ENCODE assay signal across 24 cellular contexts in genomic region chr5:90962481-90962880, GRCh38.
DNase-seq lines count a peak whose midpoint lies in the region; ATAC-seq and TF ChIP-seq lines count a peak whose summit lies in the region.
"Had no signal": no experiment of that assay in that cellular context is flagged by ENCODE, and none has a peak within 500 bp of the region (broad histone marks: within the 10 kb centered on the region; RNA-seq: fewer than 3 reads in every experiment).

No MANE protein-coding gene starts in this region.

- no peaks in the 10 kb centered on the region for H3K9me3 ChIP-seq in RWPE2 (ENCODE audit: severe bottlenecking)
- H3K9me3 ChIP-seq: Caco-2, SK-N-SH had no signal

- no peaks in the 10 kb centered on the region for H3K27me3 ChIP-seq in RWPE2 (ENCODE audit: insufficient read depth, poor library complexity, severe bottlenecking)

- intact Hi-C loops in posterior cingulate gyrus (cut with DNase I) = no loop called here

- DNase-seq in RWPE2 (ENCODE audit: low spot score) (no peak), fibroblast of pulmonary artery (ENCODE audit: low read depth) (peak; percentile 18), putamen (ENCODE audit: low spot score) (peak; percentile 22), NCI-H1092 (lab: John Stamatoyannopoulos, UW) (no peak), activated gamma-delta T cell treated with Interleukin-2 at 50 U/mL for 16 hours (no peak), posterior cingulate gyrus (no peak)
- DNase-seq: Caco-2; CD8-positive, alpha-beta T cell; H9; Kasumi-1; MV-4-11; NCI-H1105 treated with DMSO at 0.1 percent for 48 hours; NCI-H2029; NCI-H446 treated with DMSO at 0.1 percent for 48 hours; NCI-H526; NCI-H82; NK-92 treated with Interleukin-12 subunit alpha and Interleukin-12 subunit beta, amount 100 ng/mL, for 24 hours; SK-N-SH; SW 1271 had no signal

- TF ChIP-seq CTCF in RWPE2 (IDR thresholded peaks at IDR 0.05; ENCODE audit: poor library complexity, severe bottlenecking) = no peak
- TF ChIP-seq CTCF in fibroblast of pulmonary artery (IDR thresholded peaks at IDR 0.05; ENCODE audit: low read length, missing control alignments) = no peak

- no peak overlapping the region for H3K27ac ChIP-seq in RWPE2 (ENCODE audit: poor library complexity, severe bottlenecking)
- H3K27ac ChIP-seq: C4-2B had no signal

- H3K4me3 ChIP-seq in RWPE2 (ENCODE audit: severe bottlenecking) (no peak overlapping the region), fibroblast of pulmonary artery (replicated peaks; ENCODE audit: low read depth, low read length) (no peak overlapping the region)
- H3K4me3 ChIP-seq: GM23338, K562 had no signal

- H3K36me3 ChIP-seq in RWPE2 (ENCODE audit: low read depth) = no peaks in the 10 kb centered on the region

- H3K4me1 ChIP-seq in RWPE2 (ENCODE audit: insufficient read depth, poor library complexity, severe bottlenecking) = peaks cover 2% of the 10 kb centered on the region
- H3K4me1 ChIP-seq: Caco-2 had no signal

- ATAC-seq in RWPE2 (ENCODE audit: low read depth) (0 out of 3 replicates have a peak, but pooled peaks have one; percentile 45), HG03442 (IDR thresholded peaks at IDR 0.05; ENCODE audit: unreplicated experiment) (no peak)
- ATAC-seq: CD8-positive, alpha-beta T cell; K562; Panc1 had no signal

Comparison
In these comparisons a context has a peak if more than half of its experiments do, and no peak if none do; other contexts are left out.
1. DNase-seq: peak in fibroblast of pulmonary artery (single experiment) and putamen (single experiment); none in RWPE2 (single experiment), NCI-H1092 (single experiment), activated gamma-delta T cell treated with Interleukin-2 at 50 U/mL for 16 hours (single experiment) and posterior cingulate gyrus (0 of 10).